12 cellular contexts compared by ENCODE assay signal in genomic region chr5:172741206-172741582, GRCh38. TPM values are rescaled to one million over a fixed set of nuclear protein-coding genes. Genes with fewer than 3 reads are reported as not detected.
DNase-seq lines count a peak whose midpoint lies in the region; ATAC-seq and TF ChIP-seq lines count a peak whose summit lies in the region.
"Had no signal": no experiment of that assay in that cellular context is flagged by ENCODE, and none has a peak within 500 bp of the region (broad histone marks: within the 10 kb centered on the region; RNA-seq: fewer than 3 reads in every experiment).

No MANE protein-coding gene starts in this region.

- H3K27ac ChIP-seq in CD4-positive, alpha-beta memory T cell (ENCODE audit: low read depth, low read length): no peak overlapping the region
- peak overlapping the region; percentile 73 to 88 for H3K27ac ChIP-seq in left lung

- peaks cover 0 to 22% (median 7%) of the 10 kb centered on the region in 4 donors for H3K4me1 Mint-ChIP-seq in CD4-positive, alpha-beta memory T cell
- peaks cover 10% of the 10 kb centered on the region for H3K4me1 Mint-ChIP-seq in activated T-helper 17 cell treated with anti-CD3 and anti-CD28 coated beads, Interleukin-2, amount 50 U/mL, for 72 hours
- peaks cover 36% of the 10 kb centered on the region for H3K4me1 Mint-ChIP-seq in stimulated activated effector memory CD8-positive, alpha-beta T cell treated with anti-CD3 and anti-CD28 coated beads, Interleukin-12 subunit alpha, Interleukin-12 subunit beta, amount 100 ng/mL, for 72 hours

- no peaks in the 10 kb centered on the region for H3K27me3 Mint-ChIP-seq in CD4-positive, alpha-beta memory T cell
- H3K27me3 Mint-ChIP-seq in activated T-helper 17 cell treated with anti-CD3 and anti-CD28 coated beads, Interleukin-2, amount 50 U/mL, for 72 hours: no peaks in the 10 kb centered on the region

- no peaks in the 10 kb centered on the region for H3K4me1 ChIP-seq in CD4-positive, alpha-beta memory T cell (ENCODE audit: insufficient read depth, low read length)
- peaks cover 13 to 25% of the 10 kb centered on the region in 2 donors for H3K4me1 ChIP-seq in left lung

- CTCF ChIA-PET in CD4-positive, alpha-beta memory T cell (lab: Charles Lee; ENCODE audit: partially characterized antibody): no interaction called here

- H3K4me3 Mint-ChIP-seq in CD4-positive, alpha-beta memory T cell: peak overlapping the region in 2 of 8 donors; percentile 43 to 53
- H3K4me3 Mint-ChIP-seq in activated T-helper 17 cell treated with anti-CD3 and anti-CD28 coated beads, Interleukin-2, amount 50 U/mL, for 72 hours: no peak overlapping the region
- peak overlapping the region; percentile 4 for H3K4me3 Mint-ChIP-seq in stimulated activated effector memory CD8-positive, alpha-beta T cell treated with anti-CD3 and anti-CD28 coated beads, Interleukin-12 subunit alpha, Interleukin-12 subunit beta, amount 100 ng/mL, for 72 hours

- intact Hi-C loops in CD4-positive, alpha-beta memory T cell (cut with micrococcal nuclease): no loop called here
- intact Hi-C loops in left lung (cut with DNase I): no loop called here

- POLR2A ChIA-PET in CD4-positive, alpha-beta memory T cell (lab: Charles Lee; ENCODE audit: partially characterized antibody): no interaction called here

- DNase-seq in CD4-positive, alpha-beta memory T cell: no peak
- DNase-seq in left lung: no peak
- no peak for DNase-seq in stimulated activated effector memory CD8-positive, alpha-beta T cell treated with anti-CD3 and anti-CD28 coated beads, Interleukin-12 subunit alpha, Interleukin-12 subunit beta, amount 100 ng/mL, for 72 hours (ENCODE audit: low spot score in 2 of 2)
- DNase-seq in GM13976 (ENCODE audit: low spot score): no peak
- no peak for DNase-seq in NCI-H82 (lab: John Stamatoyannopoulos, UW)
- DNase-seq: activated CD4-positive, CD25-positive, alpha-beta regulatory T cell treated with anti-CD3 and anti-CD28 coated beads, Interleukin-2, amount 50 U/mL, for 72 hours; activated naive CD4-positive, alpha-beta T cell; stimulated activated CD4-positive, alpha-beta T cell treated with anti-CD3 and anti-CD28 coated beads, Interleukin-2, amount 100 ng/mL, for 48 hours had no signal

- no peaks in the 10 kb centered on the region for H3K9me3 ChIP-seq in CD4-positive, alpha-beta memory T cell (ENCODE audit: control insufficient read depth in 1 of 2, low read length in 2 of 2)
- no peaks in the 10 kb centered on the region for H3K9me3 ChIP-seq in left lung
- H3K9me3 ChIP-seq: MG63 had no signal

- TF ChIP-seq CTCF in left lung (IDR thresholded peaks at IDR 0.05): no peak
- TF ChIP-seq CTCF in GM13976 (IDR thresholded peaks at IDR 0.05; ENCODE audit: borderline replicate concordance, control extremely low read depth, extremely low read depth, insufficient read depth, missing control alignments): no peak

- peaks cover 0 to 1% (median 0%) of the 10 kb centered on the region in 8 donors for H3K9me3 Mint-ChIP-seq in CD4-positive, alpha-beta memory T cell
- H3K9me3 Mint-ChIP-seq in activated T-helper 17 cell treated with anti-CD3 and anti-CD28 coated beads, Interleukin-2, amount 50 U/mL, for 72 hours: no peaks in the 10 kb centered on the region
- H3K9me3 Mint-ChIP-seq in stimulated activated effector memory CD8-positive, alpha-beta T cell treated with anti-CD3 and anti-CD28 coated beads, Interleukin-12 subunit alpha, Interleukin-12 subunit beta, amount 100 ng/mL, for 72 hours: no peaks in the 10 kb centered on the region

- H3K4me3 ChIP-seq in CD4-positive, alpha-beta memory T cell (ENCODE audit: low read length in 2 of 2): no peak overlapping the region
- no peak overlapping the region for H3K4me3 ChIP-seq in left lung
- H3K4me3 ChIP-seq: MG63 had no signal

- no peaks in the 10 kb centered on the region for H3K36me3 Mint-ChIP-seq in CD4-positive, alpha-beta memory T cell
- H3K36me3 Mint-ChIP-seq in activated T-helper 17 cell treated with anti-CD3 and anti-CD28 coated beads, Interleukin-2, amount 50 U/mL, for 72 hours (ENCODE audit: low read depth): no peaks in the 10 kb centered on the region
- no peaks in the 10 kb centered on the region for H3K36me3 Mint-ChIP-seq in stimulated activated effector memory CD8-positive, alpha-beta T cell treated with anti-CD3 and anti-CD28 coated beads, Interleukin-12 subunit alpha, Interleukin-12 subunit beta, amount 100 ng/mL, for 72 hours

- H3K27me3 ChIP-seq in CD4-positive, alpha-beta memory T cell (ENCODE audit: insufficient read depth, low read length): no peaks in the 10 kb centered on the region
- no peaks in the 10 kb centered on the region for H3K27me3 ChIP-seq in left lung
- H3K27me3 ChIP-seq: MG63 had no signal

- in situ Hi-C loops in GM13976 (cut with MboI; ENCODE audit: low sequenced_read_pairs, unreplicated experiment): no loop called here

- no peaks in the 10 kb centered on the region for H3K36me3 ChIP-seq in CD4-positive, alpha-beta memory T cell (ENCODE audit: insufficient read depth, low read length)
- no peaks in the 10 kb centered on the region for H3K36me3 ChIP-seq in left lung
- H3K36me3 ChIP-seq: MG63 had no signal

- ATAC-seq in activated T-helper 17 cell treated with anti-CD3 and anti-CD28 coated beads, Interleukin-2, amount 50 U/mL, for 72 hours (replicated peaks): no peak
- no peak for ATAC-seq in left lung
- no peak for ATAC-seq in stimulated activated effector memory CD8-positive, alpha-beta T cell treated with anti-CD3 and anti-CD28 coated beads, Interleukin-12 subunit alpha, Interleukin-12 subunit beta, amount 100 ng/mL, for 72 hours
- ATAC-seq in HG03039 (IDR thresholded peaks at IDR 0.05; ENCODE audit: unreplicated experiment): no peak
- ATAC-seq in HG02852 (IDR thresholded peaks at IDR 0.05; ENCODE audit: unreplicated experiment): no peak

- peak overlapping the region in 5 of 7 donors; percentile 11 to 89 (median 77) for H3K27ac Mint-ChIP-seq in CD4-positive, alpha-beta memory T cell
- H3K27ac Mint-ChIP-seq in activated T-helper 17 cell treated with anti-CD3 and anti-CD28 coated beads, Interleukin-2, amount 50 U/mL, for 72 hours: peak overlapping the region; percentile 56
- H3K27ac Mint-ChIP-seq in stimulated activated effector memory CD8-positive, alpha-beta T cell treated with anti-CD3 and anti-CD28 coated beads, Interleukin-12 subunit alpha, Interleukin-12 subunit beta, amount 100 ng/mL, for 72 hours: peak overlapping the region; percentile 73

RNA-seq across cellular contexts. Expression of gene DUSP1, which starts 29.8 kb away (rescaled TPM):
- 10 to 100 TPM; 18.0 to 18.8 TPM for total RNA-seq in CD4-positive, alpha-beta memory T cell
- polyA plus RNA-seq in CD4-positive, alpha-beta memory T cell: 100 to 1,000 TPM; 297 to 879 TPM
- total RNA-seq in activated T-helper 17 cell treated with anti-CD3 and anti-CD28 coated beads, Interleukin-2, amount 50 U/mL, for 72 hours: 10 to 100 TPM; 18.3 to 24.6 TPM
- total RNA-seq in left lung: 100 to 1,000 TPM; 203 to 239 TPM

Comparison
In these comparisons a context has a peak if more than half of its experiments do, and no peak if none do; other contexts are left out.
1. RNA of gene DUSP1, which starts 29.8 kb away (total RNA-seq): 203 to 239 TPM in left lung; 18.3 to 24.6 TPM in activated T-helper 17 cell treated with anti-CD3 and anti-CD28 coated beads, Interleukin-2, amount 50 U/mL, for 72 hours and 18.0 to 18.8 TPM in CD4-positive, alpha-beta memory T cell; every median in the first group is over 4 times any median in the second.
2. Peak in every context shown above with its lines, with median percentiles within 50 percentile points of each other: H3K27ac Mint-ChIP-seq.